8 cellular contexts compared by ENCODE assay signal in the genomic region with DNA sequence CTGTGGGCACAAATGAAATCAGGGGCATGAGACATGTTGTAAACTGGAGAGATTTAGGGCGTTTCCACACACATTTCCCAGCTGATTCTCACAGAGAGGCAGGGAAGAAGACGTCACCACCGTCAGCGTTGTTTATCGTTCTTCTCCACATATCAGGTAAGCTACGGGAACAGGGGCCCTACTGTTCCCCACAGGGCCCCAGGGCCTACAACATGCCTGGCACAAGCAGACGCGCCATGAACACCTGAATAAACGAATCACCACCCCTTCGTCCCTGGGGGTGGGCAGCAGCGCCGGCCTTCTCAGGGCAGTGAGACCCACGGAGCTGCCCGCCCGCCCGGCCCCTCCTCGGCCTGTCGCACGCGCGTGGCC. TPM values are rescaled to one million over a fixed set of nuclear protein-coding genes. Genes with fewer than 3 reads are reported as not detected.
DNase-seq lines count a peak whose midpoint lies in the region; ATAC-seq and TF ChIP-seq lines count a peak whose summit lies in the region.

No MANE protein-coding gene starts in this region.

- peak overlapping the region; percentile 2 for H3K9ac ChIP-seq in neural progenitor cell

- no peaks in the 10 kb centered on the region for H3K27me3 ChIP-seq in CD4-positive, alpha-beta memory T cell (ENCODE audit: insufficient read depth, low read length)
- H3K27me3 ChIP-seq in SJSA1 (replicated peaks) (no peaks in the 10 kb centered on the region), neural progenitor cell (no peaks in the 10 kb centered on the region)

- peaks cover 6% of the 10 kb centered on the region for H3F3A ChIP-seq in neural progenitor cell (ENCODE audit: low read depth)

- peak overlapping the region; percentile 92 to 96 (median 94) for H3K4me3 Mint-ChIP-seq in CD4-positive, alpha-beta memory T cell
- peak overlapping the region; percentile 91 for H3K4me3 Mint-ChIP-seq in neural progenitor cell

- peak overlapping the region; percentile 63 for H3K27ac ChIP-seq in CD4-positive, alpha-beta memory T cell (ENCODE audit: low read depth, low read length)
- H3K27ac ChIP-seq in SJSA1 (peak overlapping the region; percentile 68), neural progenitor cell (no peak overlapping the region)

- H3K9me3 ChIP-seq in CD4-positive, alpha-beta memory T cell (ENCODE audit: control insufficient read depth in 1 of 2, low read length in 2 of 2), result no peaks in the 10 kb centered on the region
- H3K9me3 ChIP-seq in SJSA1 (replicated peaks) (no peaks in the 10 kb centered on the region), neural progenitor cell (ENCODE audit: low read depth) (no peaks in the 10 kb centered on the region)

- peak overlapping the region; percentile 65 for H2AFZ ChIP-seq in neural progenitor cell (replicated peaks)

- peak in 1 of 5 donors; percentile 40 for DNase-seq in CD4-positive, alpha-beta memory T cell
- DNase-seq in HEK293T (ENCODE audit: extremely low spot score) (no peak), SJSA1 (ENCODE audit: low read depth in 1 of 2, low spot score in 2 of 2) (no peak), epithelial cell of proximal tubule (ENCODE audit: low read depth) (no peak), neural progenitor cell (ENCODE audit: low spot score) (no peak), activated gamma-delta T cell treated with Interleukin-2 at 50 U/mL for 16 hours (no peak), NCI-H524 treated with DMSO at 0.1 percent for 48 hours (lab: John Stamatoyannopoulos, UW) (no peak)

- peaks cover 12% of the 10 kb centered on the region for H3K79me2 ChIP-seq in neural progenitor cell (ENCODE audit: low read depth)

- ATAC-seq in GM18870 (IDR thresholded peaks at IDR 0.05; ENCODE audit: unreplicated experiment), result no peak

- H3K27ac Mint-ChIP-seq in CD4-positive, alpha-beta memory T cell, result peak overlapping the region; percentile 77 to 97 (median 94)
- H3K27ac Mint-ChIP-seq in neural progenitor cell, result peak overlapping the region; percentile 90

- H3K4me3 ChIP-seq in CD4-positive, alpha-beta memory T cell (ENCODE audit: low read length in 2 of 2), result peak overlapping the region; percentile 32 to 99
- H3K4me3 ChIP-seq in SJSA1 (peak overlapping the region; percentile 53), epithelial cell of proximal tubule (ENCODE audit: low read depth, low read length) (peak overlapping the region; percentile 77), neural progenitor cell (peak overlapping the region; percentile 58)

- TF ChIP-seq CTCF in epithelial cell of proximal tubule (conservative IDR thresholded peaks at IDR 0.05; ENCODE audit: low read depth, low read length) (no peak), neural progenitor cell (IDR thresholded peaks at IDR 0.05) (no peak)

- peaks cover 0 to 4% of the 10 kb centered on the region in 2 donors for H3K36me3 Mint-ChIP-seq in CD4-positive, alpha-beta memory T cell
- peaks cover 7% of the 10 kb centered on the region for H3K36me3 Mint-ChIP-seq in neural progenitor cell

- peaks cover 18 to 38% (median 21%) of the 10 kb centered on the region in 4 donors for H3K4me1 Mint-ChIP-seq in CD4-positive, alpha-beta memory T cell
- H3K4me1 Mint-ChIP-seq in neural progenitor cell, result peaks cover 33% of the 10 kb centered on the region

- POLR2A ChIA-PET in CD4-positive, alpha-beta memory T cell (lab: Charles Lee; ENCODE audit: partially characterized antibody), result interaction anchor here (0.7 to 2.8 kb wide), 3 partner anchors 143 to 852 kb away, joined by 3 to 11 read pairs (median 3); a partner anchor contains a TSS
- POLR2A ChIA-PET in HEK293T (lab: Yijun Ruan, JAX), result interaction anchor here (0.8 to 2.3 kb wide), 6 partner anchors 10 to 49 kb away, joined by 3 to 13 read pairs (median 4); no protein-coding TSS in a partner anchor

- H3K4me1 ChIP-seq in CD4-positive, alpha-beta memory T cell (ENCODE audit: insufficient read depth, low read length), result peaks cover 18% of the 10 kb centered on the region
- H3K4me1 ChIP-seq in SJSA1 (replicated peaks), result peaks cover 9% of the 10 kb centered on the region
- H3K4me1 ChIP-seq in neural progenitor cell, result peaks cover 9% of the 10 kb centered on the region

- CTCF ChIA-PET in CD4-positive, alpha-beta memory T cell (lab: Charles Lee; ENCODE audit: partially characterized antibody), result no interaction called here
- CTCF ChIA-PET in HEK293T (lab: Yijun Ruan, JAX), result no interaction called here

- no peaks in the 10 kb centered on the region for H4K20me1 ChIP-seq in neural progenitor cell (ENCODE audit: low read depth)

- peaks cover 4 to 7% of the 10 kb centered on the region in 2 donors for H3K27me3 Mint-ChIP-seq in CD4-positive, alpha-beta memory T cell
- peaks cover 3% of the 10 kb centered on the region for H3K27me3 Mint-ChIP-seq in neural progenitor cell (ENCODE audit: insufficient read depth, low read depth)

- intact Hi-C loops in CD4-positive, alpha-beta memory T cell (cut with micrococcal nuclease), result loop anchor here (1.0 kb wide), 1 partner anchor 144 kb away; a partner anchor contains a TSS

- no peaks in the 10 kb centered on the region for H3K36me3 ChIP-seq in CD4-positive, alpha-beta memory T cell (ENCODE audit: insufficient read depth, low read length)
- H3K36me3 ChIP-seq in SJSA1, result no peaks in the 10 kb centered on the region
- no peaks in the 10 kb centered on the region for H3K36me3 ChIP-seq in neural progenitor cell

- peaks cover 0 to 3% (median 0%) of the 10 kb centered on the region in 8 donors for H3K9me3 Mint-ChIP-seq in CD4-positive, alpha-beta memory T cell
- no peaks in the 10 kb centered on the region for H3K9me3 Mint-ChIP-seq in neural progenitor cell

- H3K4me2 ChIP-seq in neural progenitor cell, result peak overlapping the region; percentile 84

TF ChIP-seq in HEK293T, 16 proteins besides CTCF, POLR2A, EP300 and RAD21:
- TF ChIP-seq FOXK2 (IDR thresholded peaks at IDR 0.05), result no peak
- TF ChIP-seq HDGF (IDR thresholded peaks at IDR 0.05; ENCODE audit: borderline replicate concordance), result 0 out of 2 replicates have a peak, but pooled peaks have one; percentile 25
- no peak for TF ChIP-seq NFRKB (IDR thresholded peaks at IDR 0.05)

RNA-seq across cellular contexts. Expression of a gene that starts 0.3 kb away (rescaled TPM):
- total RNA-seq in CD4-positive, alpha-beta memory T cell, result under 1 TPM; 0.84 to 0.91 TPM
- polyA plus RNA-seq in CD4-positive, alpha-beta memory T cell, result under 1 TPM in 1 of 2 donors, not detected in 1; 0.15 TPM
- 0.50 TPM in 1 of 2 replicates, not detected in the other for total RNA-seq in SJSA1 (2014; rRNA removed; shearing (Covaris generic))
- 0.07 and 0.23 TPM in 2 replicates for total RNA-seq in epithelial cell of proximal tubule
- total RNA-seq in neural progenitor cell (ENCODE audit: low replicate concordance), result 2.2 and 4.9 TPM in 2 replicates

RNA-seq across cellular contexts. Expression of a gene that starts 50.5 kb away (rescaled TPM):
- not detected for total RNA-seq in CD4-positive, alpha-beta memory T cell
- not detected for polyA plus RNA-seq in CD4-positive, alpha-beta memory T cell
- total RNA-seq in SJSA1 (2014; rRNA removed; shearing (Covaris generic)), result not detected in 2 replicates
- total RNA-seq in epithelial cell of proximal tubule (0.51 and 2.1 TPM in 2 replicates), neural progenitor cell (ENCODE audit: low replicate concordance) (14.2 and 15.7 TPM in 2 replicates)
